8 cellular contexts compared by ENCODE assay signal in genomic region chr2:179440642-179441251, GRCh38.
A peak's percentile ranks its signal among the peaks of the same experiment; 100 is the strongest.
DNase-seq lines count a peak whose midpoint lies in the region; TF ChIP-seq lines count a peak whose summit lies in the region.

No MANE protein-coding gene starts in this region.

- DNase-seq in A673 (ENCODE audit: low spot score) = peak; percentile 59
- DNase-seq in GM10248 (ENCODE audit: extremely low spot score) = peak; percentile 33
- peak; percentile 67 for DNase-seq in HT-29 (ENCODE audit: low spot score)
- peak; percentile 35 for DNase-seq in SKM-1 treated with dmso at 0.1 percent for 144 hours (lab: John Stamatoyannopoulos, UW; ENCODE audit: unreplicated experiment)
- DNase-seq in glutamatergic neuron = no peak
- DNase-seq in vagina (ENCODE audit: extremely low spot score in 2 of 2) = no peak
- no peak for DNase-seq in H7
- no peak for DNase-seq in MG63

- H3K27ac ChIP-seq in A673 (ENCODE audit: low read depth, low read length, poor library complexity, severe bottlenecking) (no peak overlapping the region), vagina (no peak overlapping the region)

- no peaks in the 10 kb centered on the region for H3K27me3 ChIP-seq in A673 (replicated peaks; ENCODE audit: insufficient read depth, low read depth, low read length, poor library complexity)
- H3K27me3 ChIP-seq in vagina = no peaks in the 10 kb centered on the region
- no peaks in the 10 kb centered on the region for H3K27me3 ChIP-seq in H7 (ENCODE audit: control insufficient read depth, insufficient read depth, low read length)
- H3K27me3 ChIP-seq in MG63 = no peaks in the 10 kb centered on the region

- BruUV-seq in A673 (replicated peaks; lab: Mats Ljungman, UMichigan) = no TSS peak

- no peaks in the 10 kb centered on the region for H3K9me3 ChIP-seq in A673 (ENCODE audit: low read depth, low read length, poor library complexity, severe bottlenecking)
- no peaks in the 10 kb centered on the region for H3K9me3 ChIP-seq in vagina
- H3K9me3 ChIP-seq in MG63 = no peaks in the 10 kb centered on the region

- H3K36me3 Mint-ChIP-seq in glutamatergic neuron (ENCODE audit: unreplicated experiment) = no peaks in the 10 kb centered on the region

- peak; percentile 77 for TF ChIP-seq CTCF in A673 (conservative IDR thresholded peaks at IDR 0.05; ENCODE audit: low read depth, low read length)
- TF ChIP-seq CTCF in GM10248 (IDR thresholded peaks at IDR 0.05; ENCODE audit: control extremely low read depth, extremely low read depth, low read depth, missing control alignments) = peak; percentile 50
- TF ChIP-seq CTCF in glutamatergic neuron (IDR thresholded peaks at IDR 0.05; ENCODE audit: partially characterized antibody, unreplicated experiment) = peak; percentile 69
- peak in 2 of 3 experiments; percentile 10 to 43 for TF ChIP-seq CTCF in vagina (IDR thresholded peaks at IDR 0.05)

- intact Hi-C loops in A673 (cut with micrococcal nuclease; ENCODE audit: unreplicated experiment) (loop anchor here (2.0 to 10.0 kb wide), 2 partner anchors 222 to 646 kb away; no protein-coding TSS in a partner anchor), vagina (cut with DNase I) (no loop called here)

- H3K4me3 Mint-ChIP-seq in glutamatergic neuron (ENCODE audit: unreplicated experiment) = no peak overlapping the region

- POLR2A ChIA-PET in A673 (lab: Charles Lee; ENCODE audit: low non-redundant PET) (no interaction called here), GM10248 (lab: Yijun Ruan, JAX) (interaction anchor here (0.6 kb wide), 1 partner anchor 980 kb away, joined by 6 read pairs; no protein-coding TSS in a partner anchor)

- H3K27ac Mint-ChIP-seq in glutamatergic neuron (ENCODE audit: unreplicated experiment) = no peak overlapping the region

- H3K27me3 Mint-ChIP-seq in glutamatergic neuron (ENCODE audit: unreplicated experiment) = no peaks in the 10 kb centered on the region

- H3K4me1 Mint-ChIP-seq in glutamatergic neuron (ENCODE audit: low read depth, unreplicated experiment) = peaks cover 9% of the 10 kb centered on the region

- CTCF ChIA-PET in A673 (lab: Charles Lee) = interaction anchor here (1.7 kb wide), 1 partner anchor 222 kb away, joined by 4 read pairs; no protein-coding TSS in a partner anchor
- CTCF ChIA-PET in GM10248 (lab: Yijun Ruan, JAX) = interaction anchor here (1.0 to 3.3 kb wide), 8 partner anchors 9 to 550 kb away, joined by 3 to 18 read pairs (median 4); no protein-coding TSS in a partner anchor

- no peaks in the 10 kb centered on the region for H3K9me3 Mint-ChIP-seq in glutamatergic neuron (ENCODE audit: unreplicated experiment)

- TF ChIP-seq POLR2A in vagina (IDR thresholded peaks at IDR 0.05) = no peak

- H3K4me3 ChIP-seq in A673 (ENCODE audit: low read depth, low read length, poor library complexity, severe bottlenecking) = no peak overlapping the region
- no peak overlapping the region for H3K4me3 ChIP-seq in vagina
- H3K4me3 ChIP-seq in H7 (ENCODE audit: insufficient read depth, low read depth, low read length) = no peak overlapping the region
- H3K4me3 ChIP-seq in MG63 = no peak overlapping the region

- no peaks in the 10 kb centered on the region for H3K4me1 ChIP-seq in A673 (ENCODE audit: insufficient read depth, low read length, poor library complexity, severe bottlenecking)
- no peaks in the 10 kb centered on the region for H3K4me1 ChIP-seq in vagina

- H3K36me3 ChIP-seq in A673 (ENCODE audit: insufficient read depth, low read length, poor library complexity, severe bottlenecking) (no peaks in the 10 kb centered on the region), vagina (no peaks in the 10 kb centered on the region), H7 (replicated peaks; ENCODE audit: control insufficient read depth, insufficient read depth, low read length) (no peaks in the 10 kb centered on the region), MG63 (no peaks in the 10 kb centered on the region)

Comparison
In these comparisons a context has a peak if more than half of its experiments do, and no peak if none do; other contexts are left out.
1. DNase-seq: peak in A673 (single experiment), GM10248 (single experiment), HT-29 (single experiment) and SKM-1 treated with dmso at 0.1 percent for 144 hours (single experiment); none in glutamatergic neuron (single experiment), vagina (0 of 2), H7 (single experiment) and MG63 (single experiment).
2. CTCF ChIP-seq: peak in every context shown above with its lines; median percentile 77 in A673; 69 in glutamatergic neuron; 50 in GM10248; 26 in vagina.